Comparison of ENCODE assay signal across 12 cellular contexts in genomic region chr2:29165362-29166236, GRCh38. TPM values are rescaled to one million over a fixed set of nuclear protein-coding genes. Genes with fewer than 3 reads are reported as not detected.
DNase-seq lines count a peak whose midpoint lies in the region; ATAC-seq, FAIRE-seq and TF ChIP-seq lines count a peak whose summit lies in the region.
"Had no signal": no experiment of that assay in that cellular context is flagged by ENCODE, and none has a peak within 500 bp of the region (broad histone marks: within the 10 kb centered on the region; RNA-seq: fewer than 3 reads in every experiment).

No MANE protein-coding gene starts in this region.

- peak overlapping the region; percentile 10 for H3K4me2 ChIP-seq in astrocyte (ENCODE audit: low read length)

- H3K9ac ChIP-seq in astrocyte (ENCODE audit: low read length): no peak overlapping the region

- H3K9me3 Mint-ChIP-seq in HFFc6 (no peaks in the 10 kb centered on the region), astrocyte (ENCODE audit: unreplicated experiment) (no peaks in the 10 kb centered on the region)

- H3K4me1 ChIP-seq in astrocyte (ENCODE audit: insufficient read depth, low read length): peaks cover 7% of the 10 kb centered on the region
- no peaks in the 10 kb centered on the region for H3K4me1 ChIP-seq in tibial artery

- H3K36me3 ChIP-seq in astrocyte (ENCODE audit: insufficient read depth, low read length): peaks cover 13% of the 10 kb centered on the region
- peaks cover 15 to 49% (median 17%) of the 10 kb centered on the region in 3 donors for H3K36me3 ChIP-seq in tibial artery

- H2AFZ ChIP-seq in astrocyte (ENCODE audit: low read depth, low read length): no peak overlapping the region

- H3K36me3 Mint-ChIP-seq in HFFc6 (ENCODE audit: low read depth) (peaks cover 33% of the 10 kb centered on the region), astrocyte (ENCODE audit: low read depth, unreplicated experiment) (no peaks in the 10 kb centered on the region)

- H3K4me1 Mint-ChIP-seq in HFFc6 (ENCODE audit: low read depth): peaks cover 33% of the 10 kb centered on the region
- peaks cover 3% of the 10 kb centered on the region for H3K4me1 Mint-ChIP-seq in astrocyte (ENCODE audit: low read depth, unreplicated experiment)

- intact Hi-C loops in tibial artery (cut with DNase I; ENCODE audit: low total_unique reads): no loop called here

- ATAC-seq in HG02870 (IDR thresholded peaks at IDR 0.05; ENCODE audit: unreplicated experiment) (no peak), GM19328 (IDR thresholded peaks at IDR 0.05; ENCODE audit: unreplicated experiment) (no peak), HG03045 (IDR thresholded peaks at IDR 0.05; ENCODE audit: unreplicated experiment) (no peak)

- FAIRE-seq in astrocyte (lab: Jason Lieb, UNC): peak; percentile 50
- FAIRE-seq: frontal cortex had no signal

- H3K27me3 Mint-ChIP-seq in HFFc6 (ENCODE audit: insufficient read depth): no peaks in the 10 kb centered on the region
- H3K27me3 Mint-ChIP-seq in astrocyte (ENCODE audit: low read depth, unreplicated experiment): no peaks in the 10 kb centered on the region

- H3K27ac Mint-ChIP-seq in HFFc6 (peak overlapping the region; percentile 87), astrocyte (ENCODE audit: unreplicated experiment) (no peak overlapping the region)

- H4K20me1 ChIP-seq in astrocyte (ENCODE audit: insufficient read depth, low read length): peaks cover 4% of the 10 kb centered on the region

- H3K27me3 ChIP-seq in astrocyte (ENCODE audit: insufficient read depth, low read length) (no peaks in the 10 kb centered on the region), tibial artery (no peaks in the 10 kb centered on the region)

- TF ChIP-seq CTCF in AG09319 (IDR thresholded peaks at IDR 0.05; ENCODE audit: low read depth, low read length) (no peak), HFFc6 (IDR thresholded peaks at IDR 0.05) (no peak), astrocyte (IDR thresholded peaks at IDR 0.05; ENCODE audit: insufficient read depth, low read depth, low read length) (no peak), tibial artery (IDR thresholded peaks at IDR 0.05) (no peak)

- no peaks in the 10 kb centered on the region for H3K9me3 ChIP-seq in astrocyte (ENCODE audit: insufficient read depth, low read depth, low read length)
- H3K9me3 ChIP-seq in tibial artery: no peaks in the 10 kb centered on the region

- peak overlapping the region; percentile 57 for H3K4me3 Mint-ChIP-seq in HFFc6
- no peak overlapping the region for H3K4me3 Mint-ChIP-seq in astrocyte (ENCODE audit: unreplicated experiment)

- no peak overlapping the region for H3K27ac ChIP-seq in astrocyte (ENCODE audit: low read depth, low read length)
- H3K27ac ChIP-seq in tibial artery: no peak overlapping the region

- H3K4me3 ChIP-seq in astrocyte (ENCODE audit: insufficient read depth, low read depth, low read length) (no peak overlapping the region), tibial artery (no peak overlapping the region)

- H3K79me2 ChIP-seq in astrocyte (ENCODE audit: insufficient read depth, low read length): no peaks in the 10 kb centered on the region

- DNase-seq in AG09319 (ENCODE audit: extremely low read depth, low read depth) (peak; percentile 54), HFFc6 (peak; percentile 81), astrocyte (ENCODE audit: low read depth) (peak; percentile 70), left kidney (ENCODE audit: low read depth, low spot score) (peak; percentile 64), tibial artery (no peak)
- DNase-seq: activated effector memory CD4-positive, alpha-beta T cell treated with Interleukin-2 at 50 U/mL for 16 hours; NCI-H1436; T1000 had no signal

RNA-seq across cellular contexts. Expression of gene CLIP4, which starts 50.4 kb away (rescaled TPM):
- total RNA-seq in HFFc6 (2021; fragmentation: NEBNext Ultra II Directional; extraction: Animal tissue kit (Norgen Biotek cat#: 25700)): 10 to 100 TPM; 33.7 to 40.9 (median 36.6) TPM
- 14.7 and 18.4 TPM in 2 replicates for total RNA-seq in astrocyte

Comparison
In these comparisons a context has a peak if more than half of its experiments do, and no peak if none do; other contexts are left out.
1. DNase-seq: peak in AG09319 (single experiment), HFFc6 (single experiment), astrocyte (single experiment) and left kidney (single experiment); none in tibial artery (0 of 2).